1 cellular context compared by ENCODE assay signal in genomic region chr2:127182626-127183458, GRCh38.
TF ChIP-seq lines count a peak whose summit lies in the region.

No MANE protein-coding gene starts in this region.

TF ChIP-seq in HepG2, 621 proteins besides CTCF, POLR2A, EP300 and RAD21:
- no peak for TF ChIP-seq THAP9 (CRISPR knock-in tag; IDR thresholded peaks at IDR 0.05; ENCODE audit: borderline replicate concordance)
- no peak for TF ChIP-seq CHD2 (IDR thresholded peaks at IDR 0.05; ENCODE audit: low read depth, low read length)
- TF ChIP-seq ZBTB26 (CRISPR knock-in tag; IDR thresholded peaks at IDR 0.05; ENCODE audit: borderline replicate concordance): no peak
- no peak for TF ChIP-seq ZNF576 (CRISPR knock-in tag; IDR thresholded peaks at IDR 0.05)
- TF ChIP-seq KLF6 (CRISPR knock-in tag; IDR thresholded peaks at IDR 0.05): no peak
- no peak for TF ChIP-seq ZBTB14 (CRISPR knock-in tag; IDR thresholded peaks at IDR 0.05)
- no peak for TF ChIP-seq CREB1 (IDR thresholded peaks at IDR 0.05)
- no peak for TF ChIP-seq CREB1 (CRISPR knock-in tag; IDR thresholded peaks at IDR 0.05)
